In genomic region chr13:36313047-36313969, GRCh38 we compare ENCODE assay signal across 1 cellular context.
TF ChIP-seq lines count a peak whose summit lies in the region.

No MANE protein-coding gene starts in this region.

TF ChIP-seq in GM12878, 131 proteins besides CTCF, POLR2A, EP300 and RAD21:
- no peak for TF ChIP-seq NR2C2 (IDR thresholded peaks at IDR 0.05; ENCODE audit: borderline replicate concordance, control insufficient read depth, insufficient read length, low read depth)
- TF ChIP-seq BHLHE40 (IDR thresholded peaks at IDR 0.05; ENCODE audit: borderline replicate concordance in 1 of 2, low read depth in 2 of 2, low read length in 1 of 2): no peak
- TF ChIP-seq, protein P1, sequence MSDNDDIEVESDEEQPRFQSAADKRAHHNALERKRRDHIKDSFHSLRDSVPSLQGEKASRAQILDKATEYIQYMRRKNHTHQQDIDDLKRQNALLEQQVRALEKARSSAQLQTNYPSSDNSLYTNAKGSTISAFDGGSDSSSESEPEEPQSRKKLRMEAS (IDR thresholded peaks at IDR 0.05; ENCODE audit: low read depth, low read length): no peak
- TF ChIP-seq E2F8 (IDR thresholded peaks at IDR 0.05; ENCODE audit: low read depth, partially characterized antibody): no peak
- no peak for TF ChIP-seq ETV6 (conservative IDR thresholded peaks at IDR 0.05 in 1 of 2, IDR thresholded peaks at IDR 0.05 in 1 of 2; ENCODE audit: borderline replicate concordance in 1 of 2, low read depth in 1 of 2)
- TF ChIP-seq, protein P2, sequence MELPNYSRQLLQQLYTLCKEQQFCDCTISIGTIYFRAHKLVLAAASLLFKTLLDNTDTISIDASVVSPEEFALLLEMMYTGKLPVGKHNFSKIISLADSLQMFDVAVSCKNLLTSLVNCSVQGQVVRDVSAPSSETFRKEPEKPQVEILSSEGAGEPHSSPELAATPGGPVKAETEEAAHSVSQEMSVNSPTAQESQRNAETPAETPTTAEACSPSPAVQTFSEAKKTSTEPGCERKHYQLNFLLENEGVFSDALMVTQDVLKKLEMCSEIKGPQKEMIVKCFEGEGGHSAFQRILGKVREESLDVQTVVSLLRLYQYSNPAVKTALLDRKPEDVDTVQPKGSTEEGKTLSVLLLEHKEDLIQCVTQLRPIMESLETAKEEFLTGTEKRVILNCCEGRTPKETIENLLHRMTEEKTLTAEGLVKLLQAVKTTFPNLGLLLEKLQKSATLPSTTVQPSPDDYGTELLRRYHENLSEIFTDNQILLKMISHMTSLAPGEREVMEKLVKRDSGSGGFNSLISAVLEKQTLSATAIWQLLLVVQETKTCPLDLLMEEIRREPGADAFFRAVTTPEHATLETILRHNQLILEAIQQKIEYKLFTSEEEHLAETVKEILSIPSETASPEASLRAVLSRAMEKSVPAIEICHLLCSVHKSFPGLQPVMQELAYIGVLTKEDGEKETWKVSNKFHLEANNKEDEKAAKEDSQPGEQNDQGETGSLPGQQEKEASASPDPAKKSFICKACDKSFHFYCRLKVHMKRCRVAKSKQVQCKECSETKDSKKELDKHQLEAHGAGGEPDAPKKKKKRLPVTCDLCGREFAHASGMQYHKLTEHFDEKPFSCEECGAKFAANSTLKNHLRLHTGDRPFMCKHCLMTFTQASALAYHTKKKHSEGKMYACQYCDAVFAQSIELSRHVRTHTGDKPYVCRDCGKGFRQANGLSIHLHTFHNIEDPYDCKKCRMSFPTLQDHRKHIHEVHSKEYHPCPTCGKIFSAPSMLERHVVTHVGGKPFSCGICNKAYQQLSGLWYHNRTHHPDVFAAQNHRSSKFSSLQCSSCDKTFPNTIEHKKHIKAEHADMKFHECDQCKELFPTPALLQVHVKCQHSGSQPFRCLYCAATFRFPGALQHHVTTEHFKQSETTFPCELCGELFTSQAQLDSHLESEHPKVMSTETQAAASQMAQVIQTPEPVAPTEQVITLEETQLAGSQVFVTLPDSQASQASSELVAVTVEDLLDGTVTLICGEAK (IDR thresholded peaks at IDR 0.05; ENCODE audit: borderline replicate concordance): no peak
- no peak for TF ChIP-seq EZH2 (IDR thresholded peaks at IDR 0.05; ENCODE audit: borderline replicate concordance, control insufficient read depth, low read depth, low read length)
- TF ChIP-seq EED (IDR thresholded peaks at IDR 0.05; ENCODE audit: low read depth): no peak
- TF ChIP-seq, protein P3, sequence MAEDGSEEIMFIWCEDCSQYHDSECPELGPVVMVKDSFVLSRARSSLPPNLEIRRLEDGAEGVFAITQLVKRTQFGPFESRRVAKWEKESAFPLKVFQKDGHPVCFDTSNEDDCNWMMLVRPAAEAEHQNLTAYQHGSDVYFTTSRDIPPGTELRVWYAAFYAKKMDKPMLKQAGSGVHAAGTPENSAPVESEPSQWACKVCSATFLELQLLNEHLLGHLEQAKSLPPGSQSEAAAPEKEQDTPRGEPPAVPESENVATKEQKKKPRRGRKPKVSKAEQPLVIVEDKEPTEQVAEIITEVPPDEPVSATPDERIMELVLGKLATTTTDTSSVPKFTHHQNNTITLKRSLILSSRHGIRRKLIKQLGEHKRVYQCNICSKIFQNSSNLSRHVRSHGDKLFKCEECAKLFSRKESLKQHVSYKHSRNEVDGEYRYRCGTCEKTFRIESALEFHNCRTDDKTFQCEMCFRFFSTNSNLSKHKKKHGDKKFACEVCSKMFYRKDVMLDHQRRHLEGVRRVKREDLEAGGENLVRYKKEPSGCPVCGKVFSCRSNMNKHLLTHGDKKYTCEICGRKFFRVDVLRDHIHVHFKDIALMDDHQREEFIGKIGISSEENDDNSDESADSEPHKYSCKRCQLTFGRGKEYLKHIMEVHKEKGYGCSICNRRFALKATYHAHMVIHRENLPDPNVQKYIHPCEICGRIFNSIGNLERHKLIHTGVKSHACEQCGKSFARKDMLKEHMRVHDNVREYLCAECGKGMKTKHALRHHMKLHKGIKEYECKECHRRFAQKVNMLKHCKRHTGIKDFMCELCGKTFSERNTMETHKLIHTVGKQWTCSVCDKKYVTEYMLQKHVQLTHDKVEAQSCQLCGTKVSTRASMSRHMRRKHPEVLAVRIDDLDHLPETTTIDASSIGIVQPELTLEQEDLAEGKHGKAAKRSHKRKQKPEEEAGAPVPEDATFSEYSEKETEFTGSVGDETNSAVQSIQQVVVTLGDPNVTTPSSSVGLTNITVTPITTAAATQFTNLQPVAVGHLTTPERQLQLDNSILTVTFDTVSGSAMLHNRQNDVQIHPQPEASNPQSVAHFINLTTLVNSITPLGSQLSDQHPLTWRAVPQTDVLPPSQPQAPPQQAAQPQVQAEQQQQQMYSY (CRISPR knock-in tag; IDR thresholded peaks at IDR 0.05): no peak
